ENCODE assay signal across 6 cellular contexts in the genomic region with DNA sequence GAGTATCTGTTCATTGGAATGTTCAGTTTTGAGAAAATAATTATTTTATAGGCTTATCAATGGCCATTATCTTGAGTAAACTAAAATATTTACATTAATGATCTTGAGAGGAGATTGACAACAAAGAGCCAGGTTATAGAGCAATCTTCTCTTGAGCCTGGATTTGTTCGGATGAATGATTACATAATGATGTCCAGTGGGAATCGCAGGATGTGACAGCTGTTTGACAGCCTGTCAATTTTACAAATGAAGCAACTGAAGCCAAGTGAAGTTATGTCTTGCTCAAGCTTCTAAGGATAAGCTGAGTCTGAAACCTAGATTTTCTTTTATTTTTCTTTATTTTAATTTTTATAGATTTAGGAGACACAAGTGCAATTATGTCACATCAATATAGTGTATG.
"Had no signal": no experiment of that assay in that cellular context is flagged by ENCODE, and none has a peak within 500 bp of the region (broad histone marks: within the 10 kb centered on the region; RNA-seq: fewer than 3 reads in every experiment).

No MANE protein-coding gene starts in this region.

- H3K4me3 ChIP-seq: K562 had no signal

- DNase-seq: IMR-90, KBM-7, KG1 had no signal

- ATAC-seq: HepG2, K562 had no signal

- H3K27ac ChIP-seq: HL-60 had no signal
